In the genomic region with DNA sequence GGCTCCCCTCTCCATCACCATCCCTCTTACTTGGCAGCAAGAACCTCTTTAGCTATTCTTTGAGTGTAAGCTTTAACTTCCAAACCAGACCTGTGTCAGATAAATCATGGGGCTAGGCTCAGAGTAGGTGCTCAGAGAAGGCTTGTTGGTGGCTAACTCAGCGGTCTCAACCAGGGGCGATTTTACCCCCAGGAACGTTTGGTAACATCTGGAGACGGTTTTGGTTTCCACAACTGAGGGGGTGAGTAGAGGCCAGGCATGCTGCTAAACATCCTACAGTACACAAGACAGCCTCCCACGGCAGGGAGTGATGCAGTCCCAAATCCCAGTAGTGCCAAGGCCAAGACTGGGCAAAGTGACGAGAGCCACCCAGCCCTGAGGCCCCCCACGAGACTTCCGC, we compare ENCODE assay signal across 14 cellular contexts. TPM values are rescaled to one million over a fixed set of nuclear protein-coding genes. Genes with fewer than 3 reads are reported as not detected.
A peak's percentile ranks its signal among the peaks of the same experiment; 100 is the strongest.
DNase-seq lines count a peak whose midpoint lies in the region; ATAC-seq and TF ChIP-seq lines count a peak whose summit lies in the region.
"Had no signal": no experiment of that assay in that cellular context is flagged by ENCODE, and none has a peak within 500 bp of the region (broad histone marks: within the 10 kb centered on the region; RNA-seq: fewer than 3 reads in every experiment).

No MANE protein-coding gene starts in this region.

- no peak for DNase-seq in activated naive CD4-positive, alpha-beta T cell treated with anti-CD3 and anti-CD28 coated beads, Interleukin-2, amount 50 U/mL, for 16 hours
- DNase-seq in T-helper 17 cell (no peak), immature natural killer cell (no peak), G401 (ENCODE audit: low spot score) (no peak), GM20000 (ENCODE audit: low spot score) (no peak)
- DNase-seq: activated effector memory CD4-positive, alpha-beta T cell treated with Interleukin-2 at 50 U/mL for 16 hours; NCI-H1436; NCI-H524 treated with DMSO at 0.1 percent for 48 hours; occipital lobe; stimulated activated CD4-positive, alpha-beta T cell treated with anti-CD3 and anti-CD28 coated beads, Interleukin-12 subunit alpha, Interleukin-12 subunit beta, amount 100 ng/mL, for 4 hours had no signal

- H3K9me3 Mint-ChIP-seq in activated naive CD4-positive, alpha-beta T cell treated with anti-CD3 and anti-CD28 coated beads, Interleukin-2, amount 50 U/mL, for 24 hours = no peaks in the 10 kb centered on the region
- H3K9me3 Mint-ChIP-seq in immature natural killer cell = no peaks in the 10 kb centered on the region

- no peak for TF ChIP-seq CTCF in GM20000 (IDR thresholded peaks at IDR 0.05; ENCODE audit: extremely low read depth, missing control alignments)

- in situ Hi-C loops in G401 (cut with HindIII; ENCODE audit: low sequenced_read_pairs) = no loop called here

- H3K27me3 Mint-ChIP-seq in activated naive CD4-positive, alpha-beta T cell treated with anti-CD3 and anti-CD28 coated beads, Interleukin-2, amount 50 U/mL, for 24 hours = no peaks in the 10 kb centered on the region
- no peaks in the 10 kb centered on the region for H3K27me3 Mint-ChIP-seq in T-helper 17 cell
- peaks cover 0 to 3% (median 2%) of the 10 kb centered on the region in 3 donors for H3K27me3 Mint-ChIP-seq in immature natural killer cell (ENCODE audit: low read depth in 3 of 3)

- H3K4me3 Mint-ChIP-seq in activated naive CD4-positive, alpha-beta T cell treated with anti-CD3 and anti-CD28 coated beads, Interleukin-2, amount 50 U/mL, for 24 hours = no peak overlapping the region
- H3K4me3 Mint-ChIP-seq in T-helper 17 cell (peak overlapping the region; percentile 83), immature natural killer cell (peak overlapping the region in 2 of 5 donors; percentile 33 to 81)

- peaks cover 49% of the 10 kb centered on the region for H3K4me1 Mint-ChIP-seq in activated naive CD4-positive, alpha-beta T cell treated with anti-CD3 and anti-CD28 coated beads, Interleukin-2, amount 50 U/mL, for 24 hours
- peaks cover 45% of the 10 kb centered on the region for H3K4me1 Mint-ChIP-seq in T-helper 17 cell
- H3K4me1 Mint-ChIP-seq in immature natural killer cell = peaks cover 33 to 39% of the 10 kb centered on the region in 2 donors

- H3K27ac Mint-ChIP-seq in activated naive CD4-positive, alpha-beta T cell treated with anti-CD3 and anti-CD28 coated beads, Interleukin-2, amount 50 U/mL, for 24 hours = peak overlapping the region; percentile 87
- H3K27ac Mint-ChIP-seq in T-helper 17 cell (peak overlapping the region; percentile 100), immature natural killer cell (peak overlapping the region; percentile 73 to 97 (median 88))

- H3K36me3 Mint-ChIP-seq in activated naive CD4-positive, alpha-beta T cell treated with anti-CD3 and anti-CD28 coated beads, Interleukin-2, amount 50 U/mL, for 24 hours = no peaks in the 10 kb centered on the region
- H3K36me3 Mint-ChIP-seq in T-helper 17 cell (ENCODE audit: low read depth) (no peaks in the 10 kb centered on the region), immature natural killer cell (no peaks in the 10 kb centered on the region)

- no peaks in the 10 kb centered on the region for H3K9me3 ChIP-seq in T-helper 17 cell (ENCODE audit: control insufficient read depth, low read length, poor library complexity, severe bottlenecking)

- ATAC-seq in T-helper 17 cell = no peak
- no peak for ATAC-seq in HG02642 (IDR thresholded peaks at IDR 0.05; ENCODE audit: poor library complexity, unreplicated experiment)
- no peak for ATAC-seq in SK-N-SH treated with all-trans-retinoic acid at 6 μM for 48 hours
- ATAC-seq: Right ventricle myocardium inferior had no signal

TF ChIP-seq in SK-N-SH treated with all-trans-retinoic acid at 6 μM for 48 hours, 23 proteins besides CTCF, POLR2A, EP300 and RAD21:
- TF ChIP-seq POU6F1 (CRISPR knock-in tag; IDR thresholded peaks at IDR 0.05; ENCODE audit: borderline replicate concordance, low read depth) = no peak
- no peak for TF ChIP-seq CSDC2 (CRISPR knock-in tag; IDR thresholded peaks at IDR 0.05)
TF ChIP-seq in SK-N-SH treated with all-trans-retinoic acid at 6 μM for 48 hours: peak in this region for 0.

RNA-seq across cellular contexts. Expression of gene RAB44, which starts 59.1 kb away (rescaled TPM):
- total RNA-seq in T-helper 17 cell = under 1 TPM; 0.21 to 0.77 TPM
- polyA plus RNA-seq in immature natural killer cell = not detected
- total RNA-seq in G401 (2014; rRNA removed; shearing (Covaris generic)) = 0.06 TPM in 1 of 2 replicates, not detected in the other
- total RNA-seq: occipital lobe had no signal
